In genomic region chr19:18500820-18501219, GRCh38 we compare ENCODE assay signal across 13 cellular contexts. TPM values are rescaled to one million over a fixed set of nuclear protein-coding genes. Genes with fewer than 3 reads are reported as not detected.
DNase-seq lines count a peak whose midpoint lies in the region; ATAC-seq and TF ChIP-seq lines count a peak whose summit lies in the region.
"Had no signal": no experiment of that assay in that cellular context is flagged by ENCODE, and none has a peak within 500 bp of the region (broad histone marks: within the 10 kb centered on the region; RNA-seq: fewer than 3 reads in every experiment).

No MANE protein-coding gene starts in this region.

- peak overlapping the region; percentile 45 to 84 (median 62) for H3K27ac Mint-ChIP-seq in CD4-positive, CD25-positive, alpha-beta regulatory T cell
- peak overlapping the region; percentile 70; the same call in 1 of the 2 replicates for H3K27ac Mint-ChIP-seq in WTC11

- intact Hi-C loops in sigmoid colon (cut with DNase I) = loop anchor here (10.0 kb wide), 1 partner anchor 46 kb away; no protein-coding TSS in a partner anchor

- no peak overlapping the region for H3K4me3 ChIP-seq in CD4-positive, CD25-positive, alpha-beta regulatory T cell (ENCODE audit: low read depth, low read length)
- H3K4me3 ChIP-seq in gastroesophageal sphincter (no peak overlapping the region), sigmoid colon (no peak overlapping the region)
- H3K4me3 ChIP-seq: mucosa of descending colon had no signal

- H3K9me3 Mint-ChIP-seq in CD4-positive, CD25-positive, alpha-beta regulatory T cell = peaks cover 0 to 2% (median 0%) of the 10 kb centered on the region in 7 donors
- no peaks in the 10 kb centered on the region for H3K9me3 Mint-ChIP-seq in WTC11
- H3K9me3 Mint-ChIP-seq: activated CD4-positive, alpha-beta T cell treated with anti-CD3 and anti-CD28 coated beads, Interleukin-2, amount 10 ng/mL, durations not matched to agents 24 days and 14 days had no signal

- no peaks in the 10 kb centered on the region for H3K9me3 ChIP-seq in CD4-positive, CD25-positive, alpha-beta regulatory T cell (ENCODE audit: control insufficient read depth in 2 of 2, low read length in 2 of 2)
- H3K9me3 ChIP-seq in gastroesophageal sphincter (no peaks in the 10 kb centered on the region), sigmoid colon (no peaks in the 10 kb centered on the region)
- H3K9me3 ChIP-seq: mucosa of descending colon had no signal

- DNase-seq in CD4-positive, CD25-positive, alpha-beta regulatory T cell = no peak
- DNase-seq in WTC11 (ENCODE audit: low spot score) = no peak
- DNase-seq in sigmoid colon = peak; percentile 84
- no peak for DNase-seq in NCI-H524 treated with DMSO at 0.1 percent for 48 hours (lab: John Stamatoyannopoulos, UW)
- no peak for DNase-seq in NCI-H2196 treated with DMSO at 0.1 percent for 48 hours (lab: John Stamatoyannopoulos, UW; ENCODE audit: unreplicated experiment)
- DNase-seq: activated CD4-positive, alpha-beta T cell treated with anti-CD3 and anti-CD28 coated beads, Interleukin-2, amount 10 ng/mL, durations not matched to agents 24 days and 14 days; activated naive CD4-positive, alpha-beta T cell treated with Interleukin-2 at 50 U/mL for 16 hours; effector memory CD4-positive, alpha-beta T cell; mucosa of descending colon; NCI-H187 had no signal

- TF ChIP-seq CTCF in WTC11 (IDR thresholded peaks at IDR 0.05) (no peak), gastroesophageal sphincter (IDR thresholded peaks at IDR 0.05) (no peak), sigmoid colon (IDR thresholded peaks at IDR 0.05) (no peak)

- peak overlapping the region in 2 of 4 donors; percentile 6 to 18 for H3K4me3 Mint-ChIP-seq in CD4-positive, CD25-positive, alpha-beta regulatory T cell
- H3K4me3 Mint-ChIP-seq in WTC11 = no peak overlapping the region
- H3K4me3 Mint-ChIP-seq: activated CD4-positive, alpha-beta T cell treated with anti-CD3 and anti-CD28 coated beads, Interleukin-2, amount 10 ng/mL, durations not matched to agents 24 days and 14 days had no signal

- CTCF ChIA-PET in WTC11 (lab: Charles Lee) = interaction anchor here (1.1 to 3.2 kb wide), 4 partner anchors 12 to 50 kb away, joined by 5 to 14 read pairs (median 10); no protein-coding TSS in a partner anchor

- no peak for ATAC-seq in CD4-positive, CD25-positive, alpha-beta regulatory T cell (ENCODE audit: low read depth in 2 of 2)
- ATAC-seq in WTC11 (no peak), gastroesophageal sphincter (peak; percentile 13), HG03097 (IDR thresholded peaks at IDR 0.05; ENCODE audit: low FRiP score, unreplicated experiment) (no peak), HG02840 (IDR thresholded peaks at IDR 0.05; ENCODE audit: low FRiP score, unreplicated experiment) (no peak)
- ATAC-seq: mucosa of descending colon had no signal

- H3K4me1 ChIP-seq in CD4-positive, CD25-positive, alpha-beta regulatory T cell (ENCODE audit: control insufficient read depth, insufficient read depth, low read length, poor library complexity, severe bottlenecking) = peaks cover 52% of the 10 kb centered on the region
- H3K4me1 ChIP-seq in gastroesophageal sphincter (peaks cover 4 to 99% (median 82%) of the 10 kb centered on the region in 3 donors), sigmoid colon (peaks cover 0 to 94% (median 84%) of the 10 kb centered on the region in 4 donors)

- POLR2A ChIA-PET in WTC11 (lab: Charles Lee) = no interaction called here

- TF ChIP-seq EP300 in gastroesophageal sphincter (IDR thresholded peaks at IDR 0.05) = no peak
- TF ChIP-seq EP300 in sigmoid colon (IDR thresholded peaks at IDR 0.05) = no peak

- no peaks in the 10 kb centered on the region for H3K36me3 Mint-ChIP-seq in CD4-positive, CD25-positive, alpha-beta regulatory T cell
- no peaks in the 10 kb centered on the region for H3K36me3 Mint-ChIP-seq in WTC11

- no peaks in the 10 kb centered on the region for H3K36me3 ChIP-seq in CD4-positive, CD25-positive, alpha-beta regulatory T cell (ENCODE audit: control insufficient read depth, insufficient read depth, low read length)
- H3K36me3 ChIP-seq in gastroesophageal sphincter = no peaks in the 10 kb centered on the region
- H3K36me3 ChIP-seq in sigmoid colon = no peaks in the 10 kb centered on the region

- H3K27me3 Mint-ChIP-seq in CD4-positive, CD25-positive, alpha-beta regulatory T cell = no peaks in the 10 kb centered on the region
- no peaks in the 10 kb centered on the region for H3K27me3 Mint-ChIP-seq in WTC11 (ENCODE audit: low read depth)
- H3K27me3 Mint-ChIP-seq: activated CD4-positive, alpha-beta T cell treated with anti-CD3 and anti-CD28 coated beads, Interleukin-2, amount 10 ng/mL, durations not matched to agents 24 days and 14 days had no signal

- H3K4me1 Mint-ChIP-seq in CD4-positive, CD25-positive, alpha-beta regulatory T cell = peaks cover 18 to 87% (median 55%) of the 10 kb centered on the region in 4 donors
- peaks cover 16% of the 10 kb centered on the region for H3K4me1 Mint-ChIP-seq in WTC11

- no peak overlapping the region for H3K27ac ChIP-seq in CD4-positive, CD25-positive, alpha-beta regulatory T cell (ENCODE audit: insufficient read depth, low read length, poor library complexity, severe bottlenecking)
- peak overlapping the region in 3 of 4 donors; percentile 66 to 69 (median 68) for H3K27ac ChIP-seq in gastroesophageal sphincter
- H3K27ac ChIP-seq in sigmoid colon = peak overlapping the region; percentile 64 to 74 (median 70)

- WGBS in gastroesophageal sphincter (ENCODE audit: low coverage in 1 of 2), 2 donors = 33% methylated on average over 2 of the region's 11 CpGs; no CpG with 5 or more reads in 1 of the 2 donors
- 71 to 87% methylated on average over 11 of the region's 11 CpGs for WGBS in sigmoid colon, 2 donors

- TF ChIP-seq POLR2A in gastroesophageal sphincter (IDR thresholded peaks at IDR 0.05) = no peak
- no peak for TF ChIP-seq POLR2A in sigmoid colon (IDR thresholded peaks at IDR 0.05)

- H3K27me3 ChIP-seq in CD4-positive, CD25-positive, alpha-beta regulatory T cell (ENCODE audit: control insufficient read depth, insufficient read depth, low read length) = no peaks in the 10 kb centered on the region
- H3K27me3 ChIP-seq in gastroesophageal sphincter (no peaks in the 10 kb centered on the region), sigmoid colon (no peaks in the 10 kb centered on the region)

TF ChIP-seq in WTC11, 78 proteins besides CTCF, POLR2A, EP300 and RAD21 (continues in another document):
- no peak for TF ChIP-seq FOXP1 (CRISPR knock-in tag; IDR thresholded peaks at IDR 0.05; ENCODE audit: borderline replicate concordance)
- no peak for TF ChIP-seq E2F4 (CRISPR knock-in tag; IDR thresholded peaks at IDR 0.05; ENCODE audit: borderline replicate concordance, low read depth)
- TF ChIP-seq ZNF263 (CRISPR knock-in tag; IDR thresholded peaks at IDR 0.05; ENCODE audit: low read depth) = no peak
- no peak for TF ChIP-seq ELF4 (CRISPR knock-in tag; IDR thresholded peaks at IDR 0.05; ENCODE audit: low read depth)
- no peak for TF ChIP-seq ZNF671 (CRISPR knock-in tag; IDR thresholded peaks at IDR 0.05)
- no peak for TF ChIP-seq ZNF121 (CRISPR knock-in tag; IDR thresholded peaks at IDR 0.05)
- no peak for TF ChIP-seq RELA (CRISPR knock-in tag; IDR thresholded peaks at IDR 0.05; ENCODE audit: borderline replicate concordance)

RNA-seq across cellular contexts. Expression of gene ELL, which starts 21.1 kb away (rescaled TPM):
- total RNA-seq in CD4-positive, CD25-positive, alpha-beta regulatory T cell = 53.6 TPM
- polyA plus RNA-seq in CD4-positive, CD25-positive, alpha-beta regulatory T cell = 10 to 100 TPM in 1 of 4 donors, 1 to 10 TPM in 3; 7.7 to 11.8 (median 9.7) TPM
- total RNA-seq in WTC11 (2021) (11.6 to 17.3 TPM (median 13.1 TPM) in 3 replicates), gastroesophageal sphincter (10 to 100 TPM; 12.5 to 19.0 (median 14.7) TPM), sigmoid colon (10 to 100 TPM in 3 of 4 donors, 1 to 10 TPM in 1; 7.1 to 20.2 (median 11.9) TPM)
- polyA plus RNA-seq in sigmoid colon = 10 to 100 TPM in 1 of 3 donors, 1 to 10 TPM in 2; 6.2 to 14.6 (median 8.4) TPM

RNA-seq across cellular contexts. Expression of gene FKBP8, which starts 42.6 kb away (rescaled TPM):
- 186 TPM for total RNA-seq in CD4-positive, CD25-positive, alpha-beta regulatory T cell
- 100 to 1,000 TPM; 106 to 118 (median 117) TPM for polyA plus RNA-seq in CD4-positive, CD25-positive, alpha-beta regulatory T cell
- total RNA-seq in WTC11 (2021) (345 to 423 TPM (median 410 TPM) in 3 replicates), gastroesophageal sphincter (100 to 1,000 TPM; 408 to 436 (median 418) TPM), sigmoid colon (100 to 1,000 TPM; 366 to 456 (median 403) TPM)
- polyA plus RNA-seq in sigmoid colon = 100 to 1,000 TPM; 200 to 234 (median 232) TPM

RNA-seq across cellular contexts. Expression of gene KXD1, which starts 56.9 kb away (rescaled TPM):
- total RNA-seq in CD4-positive, CD25-positive, alpha-beta regulatory T cell = 90.6 TPM
- 10 to 100 TPM; 65.3 to 99.1 (median 89.9) TPM for polyA plus RNA-seq in CD4-positive, CD25-positive, alpha-beta regulatory T cell
- total RNA-seq in WTC11 (2021) = 136 to 155 TPM (median 154 TPM) in 3 replicates
- 100 to 1,000 TPM; 130 to 137 (median 135) TPM for total RNA-seq in gastroesophageal sphincter
- 100 to 1,000 TPM; 107 to 122 (median 120) TPM for total RNA-seq in sigmoid colon
- polyA plus RNA-seq in sigmoid colon = 100 to 1,000 TPM in 1 of 3 donors, 10 to 100 TPM in 2; 84.9 to 118 (median 93.2) TPM
